Comparison of ENCODE assay signal across 24 cellular contexts in genomic region chr1:82950606-82951200, GRCh38.
"Had no signal": no experiment of that assay in that cellular context is flagged by ENCODE, and none has a peak within 500 bp of the region (broad histone marks: within the 10 kb centered on the region; RNA-seq: fewer than 3 reads in every experiment).

No MANE protein-coding gene starts in this region.

- ATAC-seq: left cardiac atrium; naive thymus-derived CD8-positive, alpha-beta T cell; right lobe of liver; stimulated activated naive CD8-positive, alpha-beta T cell treated with anti-CD3 and anti-CD28 coated beads, Interleukin-15, Interleukin-2, amounts not matched to agents 100 U/mL and 50 U/mL, for 24 hours; T-helper 17 cell; WTC11 had no signal

- H3K4me2 ChIP-seq: hepatocyte had no signal

- H3K36me3 ChIP-seq: brain microvascular endothelial cell, esophagus squamous epithelium, right lobe of liver, uterus had no signal

- H3K4me3 Mint-ChIP-seq: activated CD4-positive, alpha-beta memory T cell treated with anti-CD3 and anti-CD28 coated beads, Interleukin-2, amount 10 ng/mL, durations not matched to agents 7 days and 5 days; activated CD4-positive, alpha-beta T cell treated with anti-CD3 and anti-CD28 coated beads, Interleukin-2, amount 10 ng/mL, durations not matched to agents 7 days and 5 days; activated naive CD4-positive, alpha-beta T cell treated with anti-CD3 and anti-CD28 coated beads, Interleukin-2, amount 10 ng/mL, durations not matched to agents 7 days and 5 days; activated T-cell treated with anti-CD3 and anti-CD28 coated beads, Interleukin-2, amount 50 U/mL, for 24 hours; endodermal cell; memory B cell; naive thymus-derived CD8-positive, alpha-beta T cell; T-helper 17 cell; type B pancreatic cell; WTC11 had no signal

- H3K27ac ChIP-seq: brain microvascular endothelial cell, esophagus squamous epithelium, hepatocyte, right lobe of liver, uterus had no signal

- DNase-seq: activated CD4-positive, alpha-beta memory T cell treated with anti-CD3 and anti-CD28 coated beads, Interleukin-2, amount 10 ng/mL, durations not matched to agents 7 days and 5 days; activated CD4-positive, alpha-beta T cell treated with anti-CD3 and anti-CD28 coated beads for 1 hour; activated CD4-positive, alpha-beta T cell treated with anti-CD3 and anti-CD28 coated beads, Interleukin-2, amount 10 ng/mL, durations not matched to agents 7 days and 5 days; activated CD8-positive, alpha-beta memory T cell treated with anti-CD3 and anti-CD28 coated beads, Interleukin-2, amount 50 U/mL, for 48 hours; activated gamma-delta T cell; activated naive CD4-positive, alpha-beta T cell treated with anti-CD3 and anti-CD28 coated beads, Interleukin-2, amount 10 ng/mL, durations not matched to agents 7 days and 5 days; activated T-cell treated with anti-CD3 and anti-CD28 coated beads, Interleukin-2, amount 50 U/mL, for 24 hours; amniotic stem cell; brain microvascular endothelial cell; cortex of kidney; endodermal cell; esophagus squamous epithelium; glutamatergic neuron; left cardiac atrium; naive thymus-derived CD8-positive, alpha-beta T cell; right lobe of liver; stimulated activated CD4-positive, alpha-beta T cell treated with anti-CD3 and anti-CD28 coated beads, Interleukin-2, amount 100 ng/mL, for 48 hours; stimulated activated naive CD8-positive, alpha-beta T cell treated with anti-CD3 and anti-CD28 coated beads, Interleukin-15, Interleukin-2, amounts not matched to agents 100 U/mL and 50 U/mL, for 24 hours; T-helper 17 cell; uterus had no signal

- H3K9me3 ChIP-seq: esophagus squamous epithelium, right lobe of liver, uterus had no signal

- H3K27me3 ChIP-seq: brain microvascular endothelial cell, esophagus squamous epithelium, hepatocyte, right lobe of liver, uterus had no signal

- H3K4me1 Mint-ChIP-seq: activated CD4-positive, alpha-beta memory T cell treated with anti-CD3 and anti-CD28 coated beads, Interleukin-2, amount 10 ng/mL, durations not matched to agents 7 days and 5 days; activated CD4-positive, alpha-beta T cell treated with anti-CD3 and anti-CD28 coated beads, Interleukin-2, amount 10 ng/mL, durations not matched to agents 7 days and 5 days; activated naive CD4-positive, alpha-beta T cell treated with anti-CD3 and anti-CD28 coated beads, Interleukin-2, amount 10 ng/mL, durations not matched to agents 7 days and 5 days; endodermal cell; memory B cell; naive thymus-derived CD8-positive, alpha-beta T cell; T-helper 17 cell; WTC11 had no signal

- H3K27me3 Mint-ChIP-seq: activated CD4-positive, alpha-beta memory T cell treated with anti-CD3 and anti-CD28 coated beads, Interleukin-2, amount 10 ng/mL, durations not matched to agents 7 days and 5 days; activated CD4-positive, alpha-beta T cell treated with anti-CD3 and anti-CD28 coated beads, Interleukin-2, amount 10 ng/mL, durations not matched to agents 7 days and 5 days; activated naive CD4-positive, alpha-beta T cell treated with anti-CD3 and anti-CD28 coated beads, Interleukin-2, amount 10 ng/mL, durations not matched to agents 7 days and 5 days; activated T-cell treated with anti-CD3 and anti-CD28 coated beads, Interleukin-2, amount 50 U/mL, for 24 hours; memory B cell; T-helper 17 cell; type B pancreatic cell had no signal

- H2AFZ ChIP-seq: hepatocyte had no signal

- H3K27ac Mint-ChIP-seq: activated CD4-positive, alpha-beta memory T cell treated with anti-CD3 and anti-CD28 coated beads, Interleukin-2, amount 10 ng/mL, durations not matched to agents 7 days and 5 days; activated CD4-positive, alpha-beta T cell treated with anti-CD3 and anti-CD28 coated beads, Interleukin-2, amount 10 ng/mL, durations not matched to agents 7 days and 5 days; activated naive CD4-positive, alpha-beta T cell treated with anti-CD3 and anti-CD28 coated beads, Interleukin-2, amount 10 ng/mL, durations not matched to agents 7 days and 5 days; activated T-cell treated with anti-CD3 and anti-CD28 coated beads, Interleukin-2, amount 50 U/mL, for 24 hours; endodermal cell; memory B cell; naive thymus-derived CD8-positive, alpha-beta T cell; T-helper 17 cell; type B pancreatic cell; WTC11 had no signal

- H3K79me2 ChIP-seq: hepatocyte had no signal

- H3K4me3 ChIP-seq: esophagus squamous epithelium, hepatocyte, right lobe of liver, uterus had no signal

- H3K36me3 Mint-ChIP-seq: activated naive CD4-positive, alpha-beta T cell treated with anti-CD3 and anti-CD28 coated beads, Interleukin-2, amount 10 ng/mL, durations not matched to agents 7 days and 5 days; memory B cell; naive thymus-derived CD8-positive, alpha-beta T cell; type B pancreatic cell; WTC11 had no signal

- H3K9me3 Mint-ChIP-seq: activated naive CD4-positive, alpha-beta T cell treated with anti-CD3 and anti-CD28 coated beads, Interleukin-2, amount 10 ng/mL, durations not matched to agents 7 days and 5 days; activated T-cell treated with anti-CD3 and anti-CD28 coated beads, Interleukin-2, amount 50 U/mL, for 24 hours; type B pancreatic cell; WTC11 had no signal

- H3K4me1 ChIP-seq: esophagus squamous epithelium, right lobe of liver, uterus had no signal
